ENCODE assay signal across 16 cellular contexts in genomic region chr6:137207457-137207856, GRCh38. TPM values are rescaled to one million over a fixed set of nuclear protein-coding genes. Genes with fewer than 3 reads are reported as not detected.
A peak's percentile ranks its signal among the peaks of the same experiment; 100 is the strongest.
DNase-seq lines count a peak whose midpoint lies in the region; ATAC-seq, FAIRE-seq and TF ChIP-seq lines count a peak whose summit lies in the region.
"Not testable (repeated sequence)": the region's sequence is repeated elsewhere in the genome, so short reads cannot be mapped to it uniquely, and the experiment has no call there.
"Had no signal": no experiment of that assay in that cellular context is flagged by ENCODE, and none has a peak within 500 bp of the region (broad histone marks: within the 10 kb centered on the region; RNA-seq: fewer than 3 reads in every experiment).

No MANE protein-coding gene starts in this region.

- not testable (repeated sequence) for TF ChIP-seq EP300 in GM12878 (IDR thresholded peaks at IDR 0.05; ENCODE audit: borderline replicate concordance in 1 of 2, control insufficient read depth in 1 of 2, low read depth in 2 of 2, low read length in 2 of 2)

- H3K36me3 ChIP-seq in GM12878 (ENCODE audit: control insufficient read depth in 2 of 2, insufficient read depth in 2 of 2, low read length in 1 of 2): peaks cover 9 to 37% of the 10 kb centered on the region in 2 experiments
- H3K36me3 ChIP-seq in left ventricle myocardium inferior: peaks cover 63% of the 10 kb centered on the region
- H3K36me3 ChIP-seq in neural progenitor cell: peaks cover 23% of the 10 kb centered on the region

- H3K27ac Mint-ChIP-seq in Calu3 (ENCODE audit: unreplicated experiment): peak overlapping the region; percentile 50
- H3K27ac Mint-ChIP-seq in activated B cell treated with CpG ODN at 0.5 μM for 24 hours: peak overlapping the region; percentile 32
- H3K27ac Mint-ChIP-seq in central memory CD8-positive, alpha-beta T cell (ENCODE audit: low read depth): peak overlapping the region; percentile 14
- peak overlapping the region; percentile 7 for H3K27ac Mint-ChIP-seq in neural progenitor cell
- peak overlapping the region; percentile 63 for H3K27ac Mint-ChIP-seq in stimulated activated naive B cell treated with anti-CD40 and anti-IgM and Interleukin-4, amounts not matched to agents 10 μg/mL and 1 μg/mL and 100 μg/mL, for 72 hours

- H4K20me1 ChIP-seq in GM12878 (ENCODE audit: control insufficient read depth, insufficient read depth); neural progenitor cell (ENCODE audit: low read depth): not testable (repeated sequence)

- not testable (repeated sequence) for FAIRE-seq in GM12878 (lab: Jason Lieb, UNC)

- CTCF ChIA-PET in Calu3 (lab: Charles Lee); activated B cell treated with CpG ODN at 0.5 μM for 24 hours (lab: Charles Lee); GM12878 (lab: Yijun Ruan, JAX): not testable (repeated sequence)

- H3K4me1 ChIP-seq in GM12878 (ENCODE audit: control insufficient read depth, insufficient read depth, low read length); neural progenitor cell: not testable (repeated sequence)
- peaks cover 95% of the 10 kb centered on the region for H3K4me1 ChIP-seq in left ventricle myocardium inferior

- SMC1A ChIA-PET in GM12878 (lab: Charles Lee; ENCODE audit: uncharacterized antibody, unreplicated experiment): not testable (repeated sequence)

- not testable (repeated sequence) for ATAC-seq in activated B cell treated with CpG ODN at 0.5 μM for 24 hours (ENCODE audit: low read depth); GM12878; central memory CD8-positive, alpha-beta T cell (replicated peaks; ENCODE audit: extremely low read depth, poor library complexity, severe bottlenecking); stimulated activated naive B cell treated with anti-CD40 and anti-IgM and Interleukin-4, amounts not matched to agents 10 μg/mL and 1 μg/mL and 100 μg/mL, for 72 hours (replicated peaks)

- not testable (repeated sequence) for H3K27ac ChIP-seq in GM12878 (ENCODE audit: control insufficient read depth, insufficient read depth); neural progenitor cell
- peak overlapping the region; percentile 28 for H3K27ac ChIP-seq in left ventricle myocardium inferior (replicated peaks)

- not testable (repeated sequence) for H3F3A ChIP-seq in neural progenitor cell (ENCODE audit: low read depth)

- DNase-seq in Calu3; activated B cell treated with CpG ODN at 0.5 μM for 24 hours; GM12878 (ENCODE audit: low read depth, low spot score); central memory CD8-positive, alpha-beta T cell (ENCODE audit: low spot score in 2 of 2); left ventricle myocardium inferior; neural progenitor cell (ENCODE audit: low spot score); stimulated activated naive B cell treated with anti-CD40 and anti-IgM and Interleukin-4, amounts not matched to agents 10 μg/mL and 1 μg/mL and 100 μg/mL, for 72 hours: not testable (repeated sequence)

- TF ChIP-seq CTCF in Calu3 (IDR thresholded peaks at IDR 0.05; ENCODE audit: unreplicated experiment); activated B cell treated with CpG ODN at 0.5 μM for 24 hours (IDR thresholded peaks at IDR 0.05); GM12878 (IDR thresholded peaks at IDR 0.05 in 2 of 3, conservative IDR thresholded peaks at IDR 0.05 in 1 of 3; ENCODE audit: control insufficient read depth in 2 of 3, extremely low read depth in 1 of 3, insufficient read depth in 1 of 3, low read depth in 3 of 3, low read length in 3 of 3); left ventricle myocardium inferior (IDR thresholded peaks at IDR 0.05; ENCODE audit: borderline replicate concordance); neural progenitor cell (IDR thresholded peaks at IDR 0.05): not testable (repeated sequence)

- H3K9me3 ChIP-seq in GM12878 (replicated peaks; ENCODE audit: control insufficient read depth, insufficient read depth, low read length): peaks cover 41% of the 10 kb centered on the region
- H3K9me3 ChIP-seq in left ventricle myocardium inferior (replicated peaks); neural progenitor cell (ENCODE audit: low read depth): not testable (repeated sequence)

- POLR2A ChIA-PET in activated B cell treated with CpG ODN at 0.5 μM for 24 hours (lab: Charles Lee): interaction anchor here (1.2 kb wide), 1 partner anchor 10 kb away, joined by 4 read pairs; no protein-coding TSS in a partner anchor
- POLR2A ChIA-PET in GM12878 (lab: Charles Lee): not testable (repeated sequence)

- not testable (repeated sequence) for H3K4me2 ChIP-seq in GM12878 (ENCODE audit: control insufficient read depth, insufficient read depth); neural progenitor cell

- H3K9ac ChIP-seq in GM12878 (ENCODE audit: control insufficient read depth, insufficient read depth, low read length); neural progenitor cell: not testable (repeated sequence)

- H3K4me3 Mint-ChIP-seq in Calu3 (ENCODE audit: low read depth, unreplicated experiment); central memory CD8-positive, alpha-beta T cell; neural progenitor cell: not testable (repeated sequence)
- H3K4me3 Mint-ChIP-seq in activated B cell treated with CpG ODN at 0.5 μM for 24 hours: peak overlapping the region; percentile 3
- peak overlapping the region in 1 of 2 donors; percentile 47 for H3K4me3 Mint-ChIP-seq in stimulated activated naive B cell treated with anti-CD40 and anti-IgM and Interleukin-4, amounts not matched to agents 10 μg/mL and 1 μg/mL and 100 μg/mL, for 72 hours

- H3K36me3 Mint-ChIP-seq in Calu3 (ENCODE audit: insufficient read depth, unreplicated experiment): peaks cover 23% of the 10 kb centered on the region
- peaks cover 82% of the 10 kb centered on the region for H3K36me3 Mint-ChIP-seq in activated B cell treated with CpG ODN at 0.5 μM for 24 hours (ENCODE audit: low read depth)
- H3K36me3 Mint-ChIP-seq in central memory CD8-positive, alpha-beta T cell (ENCODE audit: insufficient read depth): peaks cover 35% of the 10 kb centered on the region
- peaks cover 63% of the 10 kb centered on the region for H3K36me3 Mint-ChIP-seq in neural progenitor cell
- H3K36me3 Mint-ChIP-seq in stimulated activated naive B cell treated with anti-CD40 and anti-IgM and Interleukin-4, amounts not matched to agents 10 μg/mL and 1 μg/mL and 100 μg/mL, for 72 hours: peaks cover 65 to 83% of the 10 kb centered on the region in 2 donors

- not testable (repeated sequence) for BruUV-seq in Calu3 (replicated peaks; lab: Mats Ljungman, UMichigan); GM12878 (replicated peaks; lab: Mats Ljungman, UMichigan)

- not testable (repeated sequence) for TF ChIP-seq RAD21 in GM12878 (IDR thresholded peaks at IDR 0.05; ENCODE audit: insufficient read depth, low read depth, low read length)

- not testable (repeated sequence) for H3K4me1 Mint-ChIP-seq in Calu3 (ENCODE audit: low read depth, unreplicated experiment); neural progenitor cell
- H3K4me1 Mint-ChIP-seq in activated B cell treated with CpG ODN at 0.5 μM for 24 hours: peaks cover 64% of the 10 kb centered on the region
- H3K4me1 Mint-ChIP-seq in central memory CD8-positive, alpha-beta T cell: peaks cover 64% of the 10 kb centered on the region
- H3K4me1 Mint-ChIP-seq in stimulated activated naive B cell treated with anti-CD40 and anti-IgM and Interleukin-4, amounts not matched to agents 10 μg/mL and 1 μg/mL and 100 μg/mL, for 72 hours: peaks cover 31 to 64% of the 10 kb centered on the region in 2 donors

- not testable (repeated sequence) for H2AFZ ChIP-seq in GM12878 (ENCODE audit: control insufficient read depth, low read depth, low read length); neural progenitor cell (replicated peaks)

- H3K79me2 ChIP-seq in GM12878 (ENCODE audit: control insufficient read depth, insufficient read depth, low read length) (peaks cover 69% of the 10 kb centered on the region), neural progenitor cell (ENCODE audit: low read depth) (peaks cover 46% of the 10 kb centered on the region)

- H3K27me3 Mint-ChIP-seq in Calu3 (ENCODE audit: unreplicated experiment); activated B cell treated with CpG ODN at 0.5 μM for 24 hours; central memory CD8-positive, alpha-beta T cell; neural progenitor cell (ENCODE audit: insufficient read depth, low read depth); stimulated activated naive B cell treated with anti-CD40 and anti-IgM and Interleukin-4, amounts not matched to agents 10 μg/mL and 1 μg/mL and 100 μg/mL, for 72 hours: not testable (repeated sequence)

- not testable (repeated sequence) for TF ChIP-seq POLR2A in GM12878 (IDR thresholded peaks at IDR 0.05; ENCODE audit: low read depth, low read length)

- intact Hi-C loops in Calu3 (cut with micrococcal nuclease; ENCODE audit: unreplicated experiment); activated B cell treated with CpG ODN at 0.5 μM for 24 hours (cut with micrococcal nuclease); GM12878 (cut with micrococcal nuclease; ENCODE audit: unreplicated experiment); left ventricle myocardium inferior (cut with micrococcal nuclease): not testable (repeated sequence)

- RAD21 ChIA-PET in GM12878 (lab: Charles Lee; ENCODE audit: unreplicated experiment): not testable (repeated sequence)

- WGBS in GM12878 (ENCODE audit: insufficient coverage, insufficient replicate concordance, low lambda C conversion rate, missing lambda C conversion rate): 100% methylated on average over 3 of the region's 3 CpGs

- in situ Hi-C loops in GM12878 (cut with MboI): not testable (repeated sequence)

- not testable (repeated sequence) for H3K27me3 ChIP-seq in GM12878 (replicated peaks in 1 of 2; ENCODE audit: control insufficient read depth in 2 of 2, insufficient read depth in 2 of 2, low read length in 1 of 2); left ventricle myocardium inferior (ENCODE audit: low read depth); neural progenitor cell

- H3K4me3 ChIP-seq in GM12878, left ventricle myocardium inferior, neural progenitor cell: not testable (repeated sequence)

- H3K9me3 Mint-ChIP-seq in Calu3 (ENCODE audit: low read depth, unreplicated experiment); central memory CD8-positive, alpha-beta T cell: not testable (repeated sequence)
- H3K9me3 Mint-ChIP-seq in activated B cell treated with CpG ODN at 0.5 μM for 24 hours (peaks cover 15% of the 10 kb centered on the region), neural progenitor cell (peaks cover 40% of the 10 kb centered on the region)
- H3K9me3 Mint-ChIP-seq in stimulated activated naive B cell treated with anti-CD40 and anti-IgM and Interleukin-4, amounts not matched to agents 10 μg/mL and 1 μg/mL and 100 μg/mL, for 72 hours: peaks cover 19% of the 10 kb centered on the region in 2 donors

RNA-seq across cellular contexts. Expression of gene IFNGR1, which starts 11.7 kb away (rescaled TPM):
- 22.6 and 26.4 TPM in 2 replicates for total RNA-seq in Calu3 (2022)
- total RNA-seq in activated B cell treated with CpG ODN at 0.5 μM for 24 hours: 60.5 and 65.6 TPM in 2 replicates
- 290 and 314 TPM in 2 replicates for total RNA-seq in GM12878 (2013; cell fraction: nucleolus; rRNA removed)
- total RNA-seq in GM12878 (2014; rRNA removed): 121 and 148 TPM in 2 replicates
- total RNA-seq in GM12878 (2014; rRNA removed; fragmentation: Illumina TruSeq; extraction: Trizol): 159 and 161 TPM in 2 replicates
- 89.0 and 95.4 TPM in 2 replicates for total RNA-seq in GM12878 (2021)
- polyA plus RNA-seq in GM12878 (2011; ENCODE audit: low read depth): 72.9 TPM
- polyA plus RNA-seq in GM12878 (2011; rRNA removed): 258 and 363 TPM in 2 replicates
- 78.2 and 88.9 TPM in 2 replicates for polyA plus RNA-seq in GM12878 (2011; cell fraction: cytosol; rRNA removed)
- 69.4 and 105 TPM in 2 replicates for polyA plus RNA-seq in GM12878 (2011; cell fraction: nucleus; rRNA removed)
- 102 and 129 TPM in 2 replicates for polyA plus RNA-seq in GM12878 (2012)
- 155 and 200 TPM in 2 replicates for polyA plus RNA-seq in GM12878 (2014; fragmentation: Illumina TruSeq; extraction: Trizol)
- polyA plus RNA-seq in GM12878 (2014; fragmentation: Nextera tagmentation; extraction: Ambion mirVana): 100 to 1,000 TPM; 182 to 296 TPM
- 96.0 and 113 TPM in 2 replicates for polyA plus RNA-seq in GM12878 (2014; rRNA removed)
- 10 to 100 TPM; 95.2 to 99.1 TPM for polyA plus RNA-seq in GM12878 (2016; fragmentation: Nextera tagmentation; extraction: Ambion mirVana)
- 81.9 and 114 TPM in 2 replicates for polyA minus RNA-seq in GM12878 (2011; rRNA and poly(A)+ RNA removed)
- polyA minus RNA-seq in GM12878 (2011; cell fraction: cytosol; rRNA and poly(A)+ RNA removed): 53.1 and 61.7 TPM in 2 replicates
- polyA minus RNA-seq in GM12878 (2011; cell fraction: nucleus; rRNA and poly(A)+ RNA removed): 99.3 and 99.9 TPM in 2 replicates
- 97.6 TPM for total RNA-seq in left ventricle myocardium inferior
- 22.7 and 34.0 TPM in 2 replicates for total RNA-seq in neural progenitor cell (ENCODE audit: low replicate concordance)

RNA-seq across cellular contexts. Expression of gene IL22RA2, which starts 34.0 kb away (rescaled TPM):
- not detected in 2 replicates for total RNA-seq in Calu3 (2022)
- total RNA-seq in activated B cell treated with CpG ODN at 0.5 μM for 24 hours: not detected in 2 replicates
- not detected in 2 replicates for total RNA-seq in GM12878 (2013; cell fraction: nucleolus; rRNA removed)
- total RNA-seq in GM12878 (2014; rRNA removed): 0.06 and 0.16 TPM in 2 replicates
- 0.14 and 0.18 TPM in 2 replicates for total RNA-seq in GM12878 (2014; rRNA removed; fragmentation: Illumina TruSeq; extraction: Trizol)
- 0.08 and 0.18 TPM in 2 replicates for total RNA-seq in GM12878 (2021)
- not detected for polyA plus RNA-seq in GM12878 (2011; ENCODE audit: low read depth)
- 0.05 and 0.09 TPM in 2 replicates for polyA plus RNA-seq in GM12878 (2011; rRNA removed)
- 0.01 TPM in 1 of 2 replicates, not detected in the other for polyA plus RNA-seq in GM12878 (2011; cell fraction: cytosol; rRNA removed)
- polyA plus RNA-seq in GM12878 (2011; cell fraction: nucleus; rRNA removed): not detected in 2 replicates
- 0.20 and 0.28 TPM in 2 replicates for polyA plus RNA-seq in GM12878 (2012)
- polyA plus RNA-seq in GM12878 (2014; fragmentation: Illumina TruSeq; extraction: Trizol): 0.09 TPM in 1 of 2 replicates, not detected in the other
- polyA plus RNA-seq in GM12878 (2014; fragmentation: Nextera tagmentation; extraction: Ambion mirVana): under 1 TPM in 1 of 2 experiments, not detected in 1; 0.22 TPM
- polyA plus RNA-seq in GM12878 (2014; rRNA removed): 0.05 and 0.06 TPM in 2 replicates
- polyA plus RNA-seq in GM12878 (2016; fragmentation: Nextera tagmentation; extraction: Ambion mirVana): not detected
- polyA minus RNA-seq in GM12878 (2011; rRNA and poly(A)+ RNA removed): not detected in 2 replicates
- polyA minus RNA-seq in GM12878 (2011; cell fraction: cytosol; rRNA and poly(A)+ RNA removed): not detected in 2 replicates
- not detected in 2 replicates for polyA minus RNA-seq in GM12878 (2011; cell fraction: nucleus; rRNA and poly(A)+ RNA removed)
- total RNA-seq in left ventricle myocardium inferior: not detected
- total RNA-seq in neural progenitor cell (ENCODE audit: low replicate concordance): not detected in 2 replicates
- total RNA-seq: A172; A673; CD4-positive, alpha-beta T cell; CD8-positive, alpha-beta memory T cell; Daoy; G401; GM23248; H1; H7 had no signal
- polyA plus RNA-seq: CD8-positive, alpha-beta memory T cell; GM23248; H1 had no signal

Comparison
In these comparisons a context has a peak if more than half of its experiments do, and no peak if none do; other contexts are left out.
1. H3K27ac Mint-ChIP-seq: peak in every context shown above with its lines; median percentile 63 in stimulated activated naive B cell treated with anti-CD40 and anti-IgM and Interleukin-4, amounts not matched to agents 10 μg/mL and 1 μg/mL and 100 μg/mL, for 72 hours; 50 in Calu3; 32 in activated B cell treated with CpG ODN at 0.5 μM for 24 hours; 14 in central memory CD8-positive, alpha-beta T cell; 7 in neural progenitor cell.